15 cellular contexts compared by ENCODE assay signal in genomic region chr5:58496488-58496887, GRCh38. TPM values are rescaled to one million over a fixed set of nuclear protein-coding genes. Genes with fewer than 3 reads are reported as not detected.
DNase-seq lines count a peak whose midpoint lies in the region; ATAC-seq and TF ChIP-seq lines count a peak whose summit lies in the region.
"Had no signal": no experiment of that assay in that cellular context is flagged by ENCODE, and none has a peak within 500 bp of the region (broad histone marks: within the 10 kb centered on the region; RNA-seq: fewer than 3 reads in every experiment).

No MANE protein-coding gene starts in this region.

- no peak overlapping the region for H3K9ac ChIP-seq in SK-N-SH
- H3K9ac ChIP-seq: GM23248 had no signal

- no peak overlapping the region for H3K4me3 Mint-ChIP-seq in type B pancreatic cell

- no peak for TF ChIP-seq RAD21 in SK-N-SH (IDR thresholded peaks at IDR 0.05; ENCODE audit: low read length)

- intact Hi-C loops in head of caudate nucleus (cut with DNase I) = loop anchor here (5.0 kb wide), 1 partner anchor 356 kb away; no protein-coding TSS in a partner anchor

- WGBS in SK-N-SH (ENCODE audit: low lambda C conversion rate) = 38% methylated on average over 3 of the region's 3 CpGs

- POLR2A ChIA-PET in SK-N-SH (lab: Yijun Ruan, JAX) = no interaction called here

- TF ChIP-seq EP300 in SK-N-SH (IDR thresholded peaks at IDR 0.05; ENCODE audit: borderline replicate concordance in 1 of 2, low read depth in 1 of 2, low read length in 1 of 2) = no peak

- no peaks in the 10 kb centered on the region for H4K20me1 ChIP-seq in SK-N-SH (ENCODE audit: insufficient read depth)

- CTCF ChIA-PET in SK-N-SH (lab: Yijun Ruan, JAX) = interaction anchor here (0.9 to 6.3 kb wide), 9 partner anchors 10 to 884 kb away, joined by 3 to 100 read pairs (median 4); no protein-coding TSS in a partner anchor

- peak; percentile 34; the same call in 1 of the 2 replicates for TF ChIP-seq CTCF in SK-N-SH (IDR thresholded peaks at IDR 0.05)
- peak; percentile 33 for TF ChIP-seq CTCF in fibroblast of mammary gland (conservative IDR thresholded peaks at IDR 0.05; ENCODE audit: control insufficient read depth, insufficient read depth, low read depth, low read length)
- TF ChIP-seq CTCF in type B pancreatic cell (conservative IDR thresholded peaks at IDR 0.05) = peak; percentile 52

- ATAC-seq in SK-N-SH treated with all-trans-retinoic acid at 6 μM for 48 hours = no peak
- ATAC-seq in activated CD4-positive, CD25-positive, alpha-beta regulatory T cell treated with anti-CD3 and anti-CD28 coated beads, Interleukin-2, amount 50 U/mL, for 24 hours = no peak
- ATAC-seq: gastroesophageal sphincter, left lung had no signal

- H3K27me3 Mint-ChIP-seq in type B pancreatic cell = no peaks in the 10 kb centered on the region

- H3K36me3 Mint-ChIP-seq in type B pancreatic cell = no peaks in the 10 kb centered on the region

- no peaks in the 10 kb centered on the region for H3F3A ChIP-seq in SK-N-SH (replicated peaks; ENCODE audit: insufficient read depth)

- H3K27ac Mint-ChIP-seq in type B pancreatic cell = no peak overlapping the region

- H3K9me3 Mint-ChIP-seq in type B pancreatic cell = no peaks in the 10 kb centered on the region

- H3K27me3 ChIP-seq in SK-N-SH (ENCODE audit: insufficient read depth) = no peaks in the 10 kb centered on the region
- H3K27me3 ChIP-seq: colonic mucosa, gastroesophageal sphincter, left lung had no signal

- H3K4me2 ChIP-seq in SK-N-SH = no peak overlapping the region

- no peaks in the 10 kb centered on the region for H3K36me3 ChIP-seq in SK-N-SH (replicated peaks in 1 of 2; ENCODE audit: control insufficient read depth in 1 of 2, insufficient read depth in 2 of 2, low read length in 1 of 2)
- H3K36me3 ChIP-seq: colonic mucosa, gastroesophageal sphincter, left lung had no signal

- H3K4me1 ChIP-seq in SK-N-SH (ENCODE audit: control insufficient read depth in 1 of 2, insufficient read depth in 2 of 2, low read depth in 1 of 2, low read length in 1 of 2) = no peaks in the 10 kb centered on the region; a peak in 1 of 4 replicates
- H3K4me1 ChIP-seq: colonic mucosa, gastroesophageal sphincter had no signal

- H3K4me3 ChIP-seq in SK-N-SH (ENCODE audit: low read depth in 2 of 2, low read length in 1 of 2) = no peak overlapping the region
- no peak overlapping the region for H3K4me3 ChIP-seq in fibroblast of mammary gland (ENCODE audit: control insufficient read depth, low read depth, low read length)
- H3K4me3 ChIP-seq: colonic mucosa, gastroesophageal sphincter, GM23248, left lung had no signal

- H3K9me2 ChIP-seq in SK-N-SH = no peaks in the 10 kb centered on the region

- H3K4me1 Mint-ChIP-seq in type B pancreatic cell (ENCODE audit: unreplicated experiment) = no peaks in the 10 kb centered on the region

- no peaks in the 10 kb centered on the region for H3K9me3 ChIP-seq in SK-N-SH
- H3K9me3 ChIP-seq: colonic mucosa, gastroesophageal sphincter, left lung had no signal

- DNase-seq in SK-N-SH = no peak
- DNase-seq in NCI-H69 (lab: John Stamatoyannopoulos, UW) = peak; percentile 49
- no peak for DNase-seq in fibroblast of mammary gland (ENCODE audit: low read depth)
- DNase-seq in type B pancreatic cell (ENCODE audit: extremely low spot score, unreplicated experiment) = no peak
- no peak for DNase-seq in head of caudate nucleus
- DNase-seq in SK-N-DZ (ENCODE audit: low spot score) = no peak
- DNase-seq: activated naive CD4-positive, alpha-beta T cell; colonic mucosa; GM23248; left lung; NCI-H510A treated with DMSO at 0.1 percent for 48 hours; stimulated activated CD4-positive, alpha-beta T cell treated with anti-CD3 and anti-CD28 coated beads, Interleukin-4, amount 100 ng/mL, for 4 hours had no signal

- no peaks in the 10 kb centered on the region for H3K79me2 ChIP-seq in SK-N-SH (ENCODE audit: insufficient read depth)

- no peak overlapping the region for H2AFZ ChIP-seq in SK-N-SH (ENCODE audit: low read depth)
- H2AFZ ChIP-seq: GM23248 had no signal

- no peak overlapping the region for H3K27ac ChIP-seq in SK-N-SH (ENCODE audit: low read depth in 2 of 2, low read length in 1 of 2)
- H3K27ac ChIP-seq: colonic mucosa, gastroesophageal sphincter, GM23248, left lung had no signal

TF ChIP-seq in SK-N-SH, 30 proteins besides CTCF, POLR2A, EP300 and RAD21:
- no peak for TF ChIP-seq IRF3 (IDR thresholded peaks at IDR 0.05; ENCODE audit: low read depth, low read length)
- TF ChIP-seq MXI1 (IDR thresholded peaks at IDR 0.05; ENCODE audit: low read depth, low read length) = no peak
- no peak for TF ChIP-seq EZH2phosphoT487 (IDR thresholded peaks at IDR 0.05; ENCODE audit: borderline replicate concordance, low read depth)
- TF ChIP-seq TAF1 (IDR thresholded peaks at IDR 0.05; ENCODE audit: borderline replicate concordance, low read depth, low read length) = no peak
- TF ChIP-seq YY1 (IDR thresholded peaks at IDR 0.05; ENCODE audit: low read depth) = no peak
- TF ChIP-seq, protein P1, sequence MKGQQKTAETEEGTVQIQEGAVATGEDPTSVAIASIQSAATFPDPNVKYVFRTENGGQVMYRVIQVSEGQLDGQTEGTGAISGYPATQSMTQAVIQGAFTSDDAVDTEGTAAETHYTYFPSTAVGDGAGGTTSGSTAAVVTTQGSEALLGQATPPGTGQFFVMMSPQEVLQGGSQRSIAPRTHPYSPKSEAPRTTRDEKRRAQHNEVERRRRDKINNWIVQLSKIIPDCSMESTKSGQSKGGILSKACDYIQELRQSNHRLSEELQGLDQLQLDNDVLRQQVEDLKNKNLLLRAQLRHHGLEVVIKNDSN (IDR thresholded peaks at IDR 0.05; ENCODE audit: borderline replicate concordance, low read depth) = no peak
- TF ChIP-seq SIN3A (IDR thresholded peaks at IDR 0.05; ENCODE audit: borderline replicate concordance, low read depth, low read length) = no peak
TF ChIP-seq in SK-N-SH: peak in this region for 0.

TF ChIP-seq in SK-N-SH treated with all-trans-retinoic acid at 6 μM for 48 hours, 23 proteins besides CTCF, POLR2A, EP300 and RAD21:
- TF ChIP-seq TCF4 (CRISPR knock-in tag; IDR thresholded peaks at IDR 0.05; ENCODE audit: borderline replicate concordance) = no peak
- TF ChIP-seq PPARA (CRISPR knock-in tag; IDR thresholded peaks at IDR 0.05; ENCODE audit: borderline replicate concordance) = no peak
- no peak for TF ChIP-seq ZC3H10 (CRISPR knock-in tag; IDR thresholded peaks at IDR 0.05)
- TF ChIP-seq ARNTL (CRISPR knock-in tag; IDR thresholded peaks at IDR 0.05; ENCODE audit: borderline replicate concordance, low read depth) = no peak
- TF ChIP-seq ZNF70 (CRISPR knock-in tag; IDR thresholded peaks at IDR 0.05) = no peak
- TF ChIP-seq GLIS3 (CRISPR knock-in tag; IDR thresholded peaks at IDR 0.05) = no peak
- TF ChIP-seq ZFP30 (CRISPR knock-in tag; IDR thresholded peaks at IDR 0.05) = no peak
- no peak for TF ChIP-seq ESRRG (CRISPR knock-in tag; IDR thresholded peaks at IDR 0.05)

RNA-seq across cellular contexts. Expression of gene GAPT, which starts 5.3 kb away (rescaled TPM):
- polyA plus RNA-seq in SK-N-SH (2012; rRNA removed) = not detected in 2 replicates
- polyA plus RNA-seq in SK-N-SH (2012; cell fraction: cytosol; rRNA removed) = not detected in 2 replicates
- polyA plus RNA-seq in SK-N-SH (2012; cell fraction: nucleus; rRNA removed) = not detected in 2 replicates
- total RNA-seq in type B pancreatic cell (ENCODE audit: low replicate concordance) = not detected in 2 replicates
- not detected in 2 replicates for polyA plus RNA-seq in SK-N-DZ (2014; cell fraction: cytosol; rRNA removed)
- polyA plus RNA-seq in SK-N-DZ (2014; cell fraction: nucleus; rRNA removed) = not detected in 2 replicates
- total RNA-seq: GM23248 had no signal
- polyA plus RNA-seq: GM23248 had no signal

RNA-seq across cellular contexts. Expression of gene PLK2, which starts 36.6 kb away (rescaled TPM):
- 157 and 225 TPM in 2 replicates for polyA plus RNA-seq in SK-N-SH (2012; rRNA removed)
- 138 and 149 TPM in 2 replicates for polyA plus RNA-seq in SK-N-SH (2012; cell fraction: cytosol; rRNA removed)
- polyA plus RNA-seq in SK-N-SH (2012; cell fraction: nucleus; rRNA removed) = 480 and 571 TPM in 2 replicates
- total RNA-seq in type B pancreatic cell (ENCODE audit: low replicate concordance) = 307 and 460 TPM in 2 replicates
- 4.3 and 4.8 TPM in 2 replicates for polyA plus RNA-seq in SK-N-DZ (2014; cell fraction: cytosol; rRNA removed)
- polyA plus RNA-seq in SK-N-DZ (2014; cell fraction: nucleus; rRNA removed) = 15.5 and 16.6 TPM in 2 replicates
